Comparison of ENCODE assay signal across 19 cellular contexts in the genomic region with DNA sequence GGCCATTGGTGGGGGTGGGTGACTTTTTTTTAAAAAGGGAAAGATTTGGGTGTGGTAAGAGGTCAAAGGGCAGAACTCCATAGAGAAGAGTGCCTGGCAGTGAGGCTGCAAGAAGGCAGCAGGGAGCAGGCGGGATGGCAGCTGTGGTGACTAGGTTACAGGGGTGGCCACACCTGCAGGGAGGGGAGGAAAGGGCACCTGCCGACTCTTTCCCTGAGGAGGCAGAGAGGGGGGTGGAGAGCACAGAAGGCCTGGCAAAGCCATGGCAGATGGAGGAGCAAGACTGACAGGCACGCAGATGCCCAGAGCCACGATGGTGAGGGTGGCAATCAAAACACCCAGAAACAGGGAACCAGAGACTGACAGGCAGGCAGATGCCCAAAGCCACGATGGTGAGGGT. TPM values are rescaled to one million over a fixed set of nuclear protein-coding genes. Genes with fewer than 3 reads are reported as not detected.
DNase-seq lines count a peak whose midpoint lies in the region; ATAC-seq, FAIRE-seq and TF ChIP-seq lines count a peak whose summit lies in the region.
"Had no signal": no experiment of that assay in that cellular context is flagged by ENCODE, and none has a peak within 500 bp of the region (broad histone marks: within the 10 kb centered on the region; RNA-seq: fewer than 3 reads in every experiment).

No MANE protein-coding gene starts in this region.

- no peak overlapping the region for H3K27ac Mint-ChIP-seq in chondrocyte (ENCODE audit: unreplicated experiment)
- H3K27ac Mint-ChIP-seq: activated T-helper 2 cell treated with anti-CD3 and anti-CD28 coated beads, Interferon-gamma antibody, Interleukin-2, Interleukin-4, amounts not matched to agents 10 μg/mL and 5 μg/mL and 100 μg/mL, durations not matched to agents 14 hours and 24 hours and 36 hours had no signal

- TF ChIP-seq POLR2A in spleen (IDR thresholded peaks at IDR 0.05) = no peak

- ATAC-seq in left ventricle myocardium superior = no peak
- no peak for ATAC-seq in HG03469 (IDR thresholded peaks at IDR 0.05; ENCODE audit: unreplicated experiment)
- ATAC-seq: foreskin keratinocyte, pancreas had no signal

- no peaks in the 10 kb centered on the region for H3K27me3 Mint-ChIP-seq in chondrocyte (ENCODE audit: low read depth)

- TF ChIP-seq CTCF in right atrium auricular region (IDR thresholded peaks at IDR 0.05) (no peak), chondrocyte (IDR thresholded peaks at IDR 0.05) (no peak), spleen (IDR thresholded peaks at IDR 0.05 in 8 of 11, conservative IDR thresholded peaks at IDR 0.05 in 3 of 11) (no peak)

- no peak overlapping the region for H3K4me3 ChIP-seq in right atrium auricular region
- H3K4me3 ChIP-seq in spleen = no peak overlapping the region
- H3K4me3 ChIP-seq: left ventricle myocardium inferior, pancreas, tibial nerve had no signal

- H3K9me3 ChIP-seq in right atrium auricular region = no peaks in the 10 kb centered on the region
- H3K9me3 ChIP-seq in spleen = no peaks in the 10 kb centered on the region
- H3K9me3 ChIP-seq: left ventricle myocardium inferior, pancreas, tibial nerve had no signal

- H3K36me3 ChIP-seq in right atrium auricular region (peaks cover 67% of the 10 kb centered on the region), spleen (peaks cover 0 to 100% (median 94%) of the 10 kb centered on the region in 6 donors)

- H3K27ac ChIP-seq in right atrium auricular region (no peak overlapping the region), spleen (peak overlapping the region in 2 of 8 donors; percentile 6 to 30)
- H3K27ac ChIP-seq: foreskin keratinocyte, left ventricle myocardium inferior, pancreas, tibial nerve had no signal

- H3K4me1 ChIP-seq in right atrium auricular region (no peaks in the 10 kb centered on the region), spleen (peaks cover 0 to 26% (median 0%) of the 10 kb centered on the region in 6 donors)
- H3K4me1 ChIP-seq: foreskin keratinocyte, left ventricle myocardium inferior, pancreas had no signal

- 66 to 79% (median 72%) methylated on average over 5 of the region's 5 CpGs for WGBS in spleen, 5 donors

- no peaks in the 10 kb centered on the region for H3K27me3 ChIP-seq in right atrium auricular region
- no peaks in the 10 kb centered on the region for H3K27me3 ChIP-seq in spleen (replicated peaks in 1 of 7)
- H3K27me3 ChIP-seq: foreskin keratinocyte, pancreas, tibial nerve had no signal

- DNase-seq in right atrium auricular region (ENCODE audit: low spot score) (peak; percentile 16), left ventricle myocardium superior (no peak), NCI-H510A (lab: John Stamatoyannopoulos, UW) (peak; percentile 76), chondrocyte (ENCODE audit: low spot score) (peak; percentile 57), spleen (peak; percentile 56), urothelium cell line (ENCODE audit: low spot score) (no peak), KG1 (lab: John Stamatoyannopoulos, UW) (no peak)
- DNase-seq: aorta, foreskin keratinocyte, H7, left ventricle myocardium inferior, NCI-H2107, pancreas, Right ventricle myocardium superior, T-helper 2 cell had no signal

- no peaks in the 10 kb centered on the region for H3K4me1 Mint-ChIP-seq in chondrocyte (ENCODE audit: low read depth)

- no peaks in the 10 kb centered on the region for H3K9me3 Mint-ChIP-seq in chondrocyte (ENCODE audit: low read depth)
- H3K9me3 Mint-ChIP-seq: activated T-helper 2 cell treated with anti-CD3 and anti-CD28 coated beads, Interferon-gamma antibody, Interleukin-2, Interleukin-4, amounts not matched to agents 10 μg/mL and 5 μg/mL and 100 μg/mL, durations not matched to agents 14 hours and 24 hours and 36 hours had no signal

- peaks cover 44% of the 10 kb centered on the region for H3K36me3 Mint-ChIP-seq in chondrocyte (ENCODE audit: low read depth)

- intact Hi-C loops in left ventricle myocardium superior (cut with micrococcal nuclease) = no loop called here
- intact Hi-C loops in spleen (cut with DNase I; ENCODE audit: low total_unique reads) = no loop called here

- H3K4me3 Mint-ChIP-seq in chondrocyte (ENCODE audit: unreplicated experiment) = no peak overlapping the region

- FAIRE-seq in urothelium cell line (lab: Jason Lieb, UNC) = no peak
- FAIRE-seq: colon, pancreas had no signal

RNA-seq across cellular contexts. Expression of gene CST7, which starts 19.2 kb away (rescaled TPM):
- 1 to 10 TPM; 2.7 to 3.2 TPM for total RNA-seq in right atrium auricular region
- total RNA-seq in left ventricle myocardium superior = 0.92 TPM
- total RNA-seq in chondrocyte = not detected in 3 replicates
- total RNA-seq in spleen = 100 to 1,000 TPM in 3 of 7 donors, 10 to 100 TPM in 4; 51.4 to 298 (median 95.5) TPM
- polyA plus RNA-seq in spleen = 10 to 100 TPM; 23.1 to 51.6 (median 37.2) TPM
- total RNA-seq: foreskin keratinocyte, H7 had no signal
- polyA plus RNA-seq: foreskin keratinocyte had no signal

RNA-seq across cellular contexts. Expression of gene APMAP, which starts 24.3 kb away (rescaled TPM):
- 10 to 100 TPM; 30.3 to 30.5 TPM for total RNA-seq in right atrium auricular region
- total RNA-seq in left ventricle myocardium superior = 25.9 TPM
- 77.7 to 82.2 TPM (median 79.9 TPM) in 3 replicates for total RNA-seq in chondrocyte
- total RNA-seq in spleen = 100 to 1,000 TPM in 1 of 7 donors, 10 to 100 TPM in 6; 57.9 to 104 (median 78.8) TPM
- 10 to 100 TPM; 26.5 to 36.0 (median 31.5) TPM for polyA plus RNA-seq in spleen

Comparison
In these comparisons a context has a peak if more than half of its experiments do, and no peak if none do; other contexts are left out.
1. DNase-seq: peak in right atrium auricular region (single experiment), NCI-H510A (single experiment), chondrocyte (single experiment) and spleen (single experiment); none in left ventricle myocardium superior (single experiment), urothelium cell line (single experiment) and KG1 (single experiment).
2. RNA of gene CST7, which starts 19.2 kb away (total RNA-seq): 51.4 to 298 TPM in spleen; 2.7 to 3.2 TPM in right atrium auricular region, 0.92 TPM in left ventricle myocardium superior (single experiment) and not detected in chondrocyte; every median in the first group is over 10 times any median in the second.